In genomic region chr16:89921699-89922476, GRCh38 we compare ENCODE assay signal across 8 cellular contexts. TPM values are rescaled to one million over a fixed set of nuclear protein-coding genes. Genes with fewer than 3 reads are reported as not detected.
DNase-seq lines count a peak whose midpoint lies in the region; TF ChIP-seq lines count a peak whose summit lies in the region.

No MANE protein-coding gene starts in this region.

- H3K27me3 Mint-ChIP-seq in brain, result peaks cover 10% of the 10 kb centered on the region

- peak overlapping the region; percentile 94 to 99 (median 98) for H3K27ac Mint-ChIP-seq in brain

- peak overlapping the region; percentile 95 to 98 (median 97) for H3K4me3 Mint-ChIP-seq in brain

- H3K4me1 Mint-ChIP-seq in brain, result peaks cover 47% of the 10 kb centered on the region

- peak in 2 of 3 experiments; percentile 55 to 69 for DNase-seq in NCI-H1417 (lab: John Stamatoyannopoulos, UW)
- no peak for DNase-seq in NCI-H1417 treated with DMSO at 0.1 percent for 48 hours (lab: John Stamatoyannopoulos, UW)
- DNase-seq in NCI-H2227 treated with DMSO at 0.1 percent for 48 hours (lab: John Stamatoyannopoulos, UW), result peak; percentile 57
- DNase-seq in skeletal muscle cell (ENCODE audit: low read depth), result peak; percentile 85
- no peak for DNase-seq in effector CD8-positive, alpha-beta T cell (lab: John Stamatoyannopoulos, UW)
- no peak for DNase-seq in NCI-H1694 (lab: John Stamatoyannopoulos, UW)

- H3K9me3 Mint-ChIP-seq in brain, result peaks cover 0 to 7% (median 0%) of the 10 kb centered on the region in 5 experiments

- TF ChIP-seq CTCF in brain (conservative IDR thresholded peaks at IDR 0.05), result no peak

- H3K4me3 ChIP-seq in iPS-11a (ENCODE audit: low read depth, low read length) (peak overlapping the region; percentile 57), skeletal muscle cell (ENCODE audit: low read depth, low read length) (peak overlapping the region; percentile 91)

- H3K36me3 Mint-ChIP-seq in brain, result no peaks in the 10 kb centered on the region

RNA-seq across cellular contexts. Expression of gene TUBB3, which starts 1.3 kb away (rescaled TPM):
- 1,475 TPM for polyA plus RNA-seq in brain (ENCODE audit: insufficient read depth, low read depth, low replicate concordance)

RNA-seq across cellular contexts. Expression of gene MC1R, which starts 3.2 kb away (rescaled TPM):
- 2.1 TPM for polyA plus RNA-seq in brain (ENCODE audit: insufficient read depth, low read depth, low replicate concordance)

RNA-seq across cellular contexts. Expression of gene DEF8, which starts 26.7 kb away (rescaled TPM):
- polyA plus RNA-seq in brain (ENCODE audit: insufficient read depth, low read depth, low replicate concordance), result 58.6 TPM

RNA-seq across cellular contexts. Expression of gene TCF25, which starts 48.5 kb away (rescaled TPM):
- 137 TPM for polyA plus RNA-seq in brain (ENCODE audit: insufficient read depth, low read depth, low replicate concordance)

Comparison
In these comparisons a context has a peak if more than half of its experiments do, and no peak if none do; other contexts are left out.
1. DNase-seq: peak in NCI-H1417 (2 of 3), NCI-H2227 treated with DMSO at 0.1 percent for 48 hours (single experiment) and skeletal muscle cell (single experiment); none in NCI-H1417 treated with DMSO at 0.1 percent for 48 hours (single experiment), effector CD8-positive, alpha-beta T cell (single experiment) and NCI-H1694 (single experiment).